Comparison of ENCODE assay signal across 31 cellular contexts in genomic region chr7:52270301-52270700, GRCh38.
"Had no signal": no experiment of that assay in that cellular context is flagged by ENCODE, and none has a peak within 500 bp of the region (broad histone marks: within the 10 kb centered on the region; RNA-seq: fewer than 3 reads in every experiment).

No MANE protein-coding gene starts in this region.

- H3K27ac ChIP-seq: ascending aorta, cardiac muscle cell, KMS-11 had no signal

- H3K4me2 ChIP-seq: KMS-11 had no signal

- DNase-seq: activated CD4-positive, alpha-beta T cell treated with anti-CD3 and anti-CD28 coated beads for 48 hours; activated CD4-positive, alpha-beta T cell treated with anti-CD3 and anti-CD28 coated beads, Interleukin-2, amount 50 U/mL, for 4 hours; activated CD4-positive, CD25-positive, alpha-beta regulatory T cell treated with anti-CD3 and anti-CD28 coated beads, Interleukin-2, amount 50 U/mL, for 72 hours; activated CD8-positive, alpha-beta T cell treated with anti-CD3 and anti-CD28 coated beads, Interleukin-2, amount 10 ng/mL, durations not matched to agents 7 days and 5 days; activated effector memory CD4-positive, alpha-beta T cell treated with Interleukin-2 at 50 U/mL for 16 hours; activated naive CD4-positive, alpha-beta T cell; activated naive CD8-positive, alpha-beta T cell treated with anti-CD3 and anti-CD28 coated beads, Interleukin-2, amount 50 U/mL, for 24 hours; activated T-cell treated with anti-CD3 and anti-CD28 coated beads, Interleukin-2, amount 50 U/mL, for 24 hours; amniotic stem cell; MG63; MV-4-11; NCI-H1105 treated with DMSO at 0.1 percent for 48 hours; NCI-H1436 treated with DMSO at 0.1 percent for 48 hours; NCI-H187 treated with DMSO at 0.1 percent for 48 hours; NCI-H2081 treated with DMSO at 0.1 percent for 48 hours; NCI-H2171; NCI-H2227 treated with DMSO at 0.1 percent for 48 hours; NCI-H446 treated with DMSO at 0.1 percent for 48 hours; NCI-H524 treated with DMSO at 0.1 percent for 48 hours; NK-92 treated with Interleukin-12 subunit alpha and Interleukin-12 subunit beta, amount 100 ng/mL, for 24 hours; SHP77 treated with DMSO at 0.1 percent for 48 hours; T-helper 9 cell had no signal

- H3K4me1 ChIP-seq: ascending aorta had no signal

- H3K27ac Mint-ChIP-seq: activated CD8-positive, alpha-beta T cell treated with anti-CD3 and anti-CD28 coated beads, Interleukin-2, amount 10 ng/mL, durations not matched to agents 7 days and 5 days; activated naive CD4-positive, alpha-beta T cell treated with anti-CD3 and anti-CD28 coated beads, Interleukin-2, amount 50 U/mL, for 72 hours; activated naive CD8-positive, alpha-beta T cell treated with anti-CD3 and anti-CD28 coated beads, Interleukin-2, amount 50 U/mL, for 24 hours; activated T-cell treated with anti-CD3 and anti-CD28 coated beads, Interleukin-2, amount 50 U/mL, for 24 hours; activated T-helper 1 cell treated with anti-CD3 and anti-CD28 coated beads, Interleukin-12 subunit alpha, Interleukin-12 subunit beta, Interleukin-2, Interleukin-4 antibody, amounts not matched to agents 30 ng/mL and 10 ng/mL and 1 ng/mL, durations not matched to agents 14 hours and 24 hours and 36 hours; brain; T-helper 1 cell treated with Interleukin-12 subunit alpha and Interleukin-12 subunit beta and Interleukin-4 antibody, amounts not matched to agents 30 μg/mL and 1 μg/mL, for 36 hours; WTC11 had no signal

- H3K9ac ChIP-seq: KMS-11 had no signal

- H3K4me1 Mint-ChIP-seq: activated naive CD8-positive, alpha-beta T cell treated with anti-CD3 and anti-CD28 coated beads, Interleukin-2, amount 50 U/mL, for 24 hours had no signal

- H3K4me3 ChIP-seq: ascending aorta, cardiac muscle cell, MG63 had no signal

- H3K9me3 Mint-ChIP-seq: activated naive CD8-positive, alpha-beta T cell treated with anti-CD3 and anti-CD28 coated beads, Interleukin-2, amount 50 U/mL, for 24 hours; brain; WTC11 had no signal

- H3K36me3 ChIP-seq: ascending aorta, cardiac muscle cell, MG63 had no signal

- H3K27me3 ChIP-seq: ascending aorta, cardiac muscle cell, MG63 had no signal

- H3K27me3 Mint-ChIP-seq: activated naive CD8-positive, alpha-beta T cell treated with anti-CD3 and anti-CD28 coated beads, Interleukin-2, amount 50 U/mL, for 24 hours; activated T-cell treated with anti-CD3 and anti-CD28 coated beads, Interleukin-2, amount 50 U/mL, for 24 hours; brain had no signal

- H3K4me3 Mint-ChIP-seq: activated CD8-positive, alpha-beta T cell treated with anti-CD3 and anti-CD28 coated beads, Interleukin-2, amount 10 ng/mL, durations not matched to agents 7 days and 5 days; activated naive CD8-positive, alpha-beta T cell treated with anti-CD3 and anti-CD28 coated beads, Interleukin-2, amount 50 U/mL, for 24 hours; activated T-cell treated with anti-CD3 and anti-CD28 coated beads, Interleukin-2, amount 50 U/mL, for 24 hours; activated T-helper 1 cell treated with anti-CD3 and anti-CD28 coated beads, Interleukin-12 subunit alpha, Interleukin-12 subunit beta, Interleukin-2, Interleukin-4 antibody, amounts not matched to agents 30 ng/mL and 10 ng/mL and 1 ng/mL, durations not matched to agents 14 hours and 24 hours and 36 hours; brain; T-helper 1 cell treated with Interleukin-12 subunit alpha and Interleukin-12 subunit beta and Interleukin-4 antibody, amounts not matched to agents 30 μg/mL and 1 μg/mL, for 36 hours; WTC11 had no signal

- ATAC-seq: activated CD8-positive, alpha-beta T cell treated with anti-CD3 and anti-CD28 coated beads, Interleukin-2, amount 10 ng/mL, durations not matched to agents 7 days and 5 days; activated naive CD4-positive, alpha-beta T cell treated with anti-CD3 and anti-CD28 coated beads, Interleukin-2, amount 50 U/mL, for 72 hours; activated naive CD8-positive, alpha-beta T cell treated with anti-CD3 and anti-CD28 coated beads, Interleukin-2, amount 50 U/mL, for 24 hours; WTC11 had no signal

- FAIRE-seq: RCC 7860 had no signal

- H3K9me3 ChIP-seq: ascending aorta, MG63 had no signal
